8 cellular contexts compared by ENCODE assay signal in the genomic region with DNA sequence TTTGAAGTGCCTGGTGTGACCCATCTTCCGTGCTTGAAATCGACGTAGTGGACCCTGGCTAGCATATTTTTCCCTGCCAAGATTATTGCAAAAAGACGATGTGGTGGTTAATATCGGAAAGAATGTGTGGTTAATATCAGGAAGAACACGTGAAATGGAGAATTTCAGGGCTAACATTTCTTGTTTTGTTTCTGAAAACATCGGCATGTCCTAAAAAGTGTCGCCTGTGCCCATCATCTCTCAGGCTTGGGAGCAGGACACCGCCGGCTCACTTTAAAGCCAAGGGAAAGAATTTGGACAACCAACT. TPM values are rescaled to one million over a fixed set of nuclear protein-coding genes. Genes with fewer than 3 reads are reported as not detected.
A peak's percentile ranks its signal among the peaks of the same experiment; 100 is the strongest.
DNase-seq lines count a peak whose midpoint lies in the region; ATAC-seq, FAIRE-seq and TF ChIP-seq lines count a peak whose summit lies in the region.

No MANE protein-coding gene starts in this region.

- no peaks in the 10 kb centered on the region for H3K27me3 Mint-ChIP-seq in mesothelial cell of epicardium (ENCODE audit: low read depth)

- H3K4me1 ChIP-seq in heart left ventricle (peaks cover 4 to 31% (median 14%) of the 10 kb centered on the region in 12 donors), body of pancreas (peaks cover 30% of the 10 kb centered on the region), uterus (peaks cover 0 to 10% of the 10 kb centered on the region in 2 donors), small intestine (ENCODE audit: control insufficient read depth in 2 of 2, insufficient read depth in 1 of 2, low read depth in 1 of 2, low read length in 1 of 2) (peaks cover 3 to 5% of the 10 kb centered on the region in 2 donors)

- H3K9me3 ChIP-seq in heart left ventricle = no peaks in the 10 kb centered on the region
- H3K9me3 ChIP-seq in body of pancreas = no peaks in the 10 kb centered on the region
- H3K9me3 ChIP-seq in uterus = no peaks in the 10 kb centered on the region
- H3K9me3 ChIP-seq in small intestine (ENCODE audit: control insufficient read depth, low read depth) = no peaks in the 10 kb centered on the region

- peaks cover 0 to 5% (median 0%) of the 10 kb centered on the region in 9 donors for H3K36me3 ChIP-seq in heart left ventricle
- H3K36me3 ChIP-seq in body of pancreas (replicated peaks in 1 of 2; ENCODE audit: insufficient read depth in 1 of 2, low read depth in 2 of 2) = no peaks in the 10 kb centered on the region
- H3K36me3 ChIP-seq in uterus = no peaks in the 10 kb centered on the region
- H3K36me3 ChIP-seq in small intestine (ENCODE audit: control insufficient read depth in 2 of 2, insufficient read depth in 2 of 2, low read length in 2 of 2) = no peaks in the 10 kb centered on the region

- peaks cover 5% of the 10 kb centered on the region for H3K36me3 Mint-ChIP-seq in mesothelial cell of epicardium

- TF ChIP-seq POLR2A in heart left ventricle (IDR thresholded peaks at IDR 0.05) = no peak
- no peak for TF ChIP-seq POLR2A in body of pancreas (IDR thresholded peaks at IDR 0.05)
- TF ChIP-seq POLR2A in uterus (IDR thresholded peaks at IDR 0.05) = no peak

- H3K4me3 ChIP-seq in heart left ventricle (peak overlapping the region in 10 of 12 donors; percentile 60 to 92 (median 73)), body of pancreas (no peak overlapping the region), uterus (peak overlapping the region; percentile 49 to 66), small intestine (ENCODE audit: low read depth in 1 of 2, low read length in 2 of 2) (no peak overlapping the region)

- DNase-seq in heart left ventricle (no peak), cardiac septum (ENCODE audit: low spot score) (no peak), body of pancreas (no peak), mesothelial cell of epicardium (ENCODE audit: low spot score in 2 of 2, unreplicated experiment in 2 of 2) (no peak), uterus (no peak), islet precursor cell (no peak), small intestine (no peak)

- no peak for ATAC-seq in heart left ventricle
- ATAC-seq in body of pancreas = no peak
- no peak for ATAC-seq in GM21786 (IDR thresholded peaks at IDR 0.05; ENCODE audit: unreplicated experiment)

- H3K27ac Mint-ChIP-seq in mesothelial cell of epicardium = peak overlapping the region; percentile 89

- TF ChIP-seq CTCF in heart left ventricle (IDR thresholded peaks at IDR 0.05) (no peak), body of pancreas (IDR thresholded peaks at IDR 0.05) (no peak), mesothelial cell of epicardium (IDR thresholded peaks at IDR 0.05; ENCODE audit: unreplicated experiment) (no peak), uterus (IDR thresholded peaks at IDR 0.05) (no peak)

- H3K27me3 ChIP-seq in heart left ventricle = no peaks in the 10 kb centered on the region
- H3K27me3 ChIP-seq in body of pancreas = no peaks in the 10 kb centered on the region
- no peaks in the 10 kb centered on the region for H3K27me3 ChIP-seq in uterus
- H3K27me3 ChIP-seq in small intestine (ENCODE audit: control insufficient read depth in 2 of 2, insufficient read depth in 2 of 2, low read length in 2 of 2) = no peaks in the 10 kb centered on the region

- 7 to 12% (median 10%) methylated on average over 10 of the region's 10 CpGs for WGBS in heart left ventricle, 4 donors
- 1 to 2% methylated on average over 10 of the region's 10 CpGs for WGBS in body of pancreas, 2 donors
- 5 to 8% (median 6%) methylated on average over 10 of the region's 10 CpGs for WGBS in small intestine, 3 donors

- no peaks in the 10 kb centered on the region for H3K9me3 Mint-ChIP-seq in mesothelial cell of epicardium

- peak overlapping the region in 11 of 12 donors; percentile 91 to 98 (median 95) for H3K27ac ChIP-seq in heart left ventricle
- peak overlapping the region; percentile 94 to 100 (median 96) for H3K27ac ChIP-seq in body of pancreas
- peak overlapping the region in 1 of 2 donors; percentile 96 for H3K27ac ChIP-seq in uterus
- H3K27ac ChIP-seq in small intestine (ENCODE audit: low read depth in 1 of 2, low read length in 1 of 2) = peak overlapping the region in 1 of 2 donors; percentile 68

- peak overlapping the region; percentile 74 for H3K4me3 Mint-ChIP-seq in mesothelial cell of epicardium

- H3K4me1 Mint-ChIP-seq in mesothelial cell of epicardium = peaks cover 21% of the 10 kb centered on the region

- intact Hi-C loops in heart left ventricle (cut with DNase I) (loop anchor here in 4 of 10 donors (1.0 to 10.0 kb wide), 4 partner anchors 59 to 287 kb away; partner anchors contain the start of gene FASN (in 2 of the 4)), cardiac septum (cut with DNase I) (loop anchor here (5.0 kb wide), 1 partner anchor 59 kb away; the partner anchor contains the start of gene FASN), body of pancreas (cut with DNase I) (no loop called here), uterus (cut with DNase I; ENCODE audit: low total_unique reads) (no loop called here)

- FAIRE-seq in small intestine (lab: Jason Lieb, UNC) = no peak

RNA-seq across cellular contexts. Expression of gene DCXR, which starts 0.3 kb away (rescaled TPM):
- total RNA-seq in heart left ventricle = 100 to 1,000 TPM; 139 to 312 (median 185) TPM
- 100 to 1,000 TPM; 243 to 246 TPM for polyA plus RNA-seq in heart left ventricle
- 144 TPM for total RNA-seq in cardiac septum
- total RNA-seq in body of pancreas = 100 to 1,000 TPM in 1 of 2 donors, 10 to 100 TPM in 1; 82.2 to 205 TPM
- 73.5 to 80.2 TPM (median 77.6 TPM) in 3 replicates for total RNA-seq in mesothelial cell of epicardium
- 100 to 1,000 TPM in 1 of 4 donors, 10 to 100 TPM in 3; 23.8 to 125 (median 67.5) TPM for total RNA-seq in uterus
- 100 to 1,000 TPM; 103 to 147 (median 121) TPM for polyA plus RNA-seq in small intestine

RNA-seq across cellular contexts. Expression of gene RAC3, which starts 6.4 kb away (rescaled TPM):
- total RNA-seq in heart left ventricle (1 to 10 TPM in 7 of 9 donors, under 1 TPM in 2; 0.76 to 2.6 (median 1.5) TPM), cardiac septum (0.65 TPM), body of pancreas (1 to 10 TPM in 1 of 2 donors, not detected in 1; 3.1 TPM), mesothelial cell of epicardium (32.6 to 34.6 TPM (median 33.6 TPM) in 3 replicates), uterus (1 to 10 TPM in 1 of 4 donors, under 1 TPM in 1, not detected in 2; 0.91 to 8.4 TPM)
- polyA plus RNA-seq in heart left ventricle (1 to 10 TPM; 1.2 to 2.0 TPM), small intestine (10 to 100 TPM in 1 of 3 donors, 1 to 10 TPM in 1, under 1 TPM in 1; 0.81 to 11.2 (median 4.7) TPM)

RNA-seq across cellular contexts. Expression of gene RFNG, which starts 13.8 kb away (rescaled TPM):
- total RNA-seq in heart left ventricle (10 to 100 TPM; 16.4 to 30.6 (median 20.4) TPM), cardiac septum (21.0 TPM), body of pancreas (10 to 100 TPM; 37.9 to 43.1 TPM), mesothelial cell of epicardium (53.8 to 57.3 TPM (median 55.6 TPM) in 3 replicates), uterus (10 to 100 TPM; 11.8 to 33.7 (median 23.3) TPM)
- polyA plus RNA-seq in heart left ventricle (10 to 100 TPM; 24.0 to 25.8 TPM), small intestine (10 to 100 TPM; 35.4 to 43.8 (median 40.0) TPM)

RNA-seq across cellular contexts. Expression of gene GPS1, which starts 13.9 kb away (rescaled TPM):
- total RNA-seq in heart left ventricle = 100 to 1,000 TPM in 2 of 9 donors, 10 to 100 TPM in 7; 76.7 to 151 (median 81.8) TPM
- polyA plus RNA-seq in heart left ventricle = 10 to 100 TPM; 95.0 to 97.7 TPM
- 67.4 TPM for total RNA-seq in cardiac septum
- total RNA-seq in body of pancreas = 10 to 100 TPM; 63.0 to 86.4 TPM
- total RNA-seq in mesothelial cell of epicardium = 104 to 113 TPM (median 105 TPM) in 3 replicates
- total RNA-seq in uterus = 100 to 1,000 TPM in 1 of 4 donors, 10 to 100 TPM in 3; 76.0 to 326 (median 85.6) TPM
- 100 to 1,000 TPM in 2 of 3 donors, 10 to 100 TPM in 1; 80.4 to 161 (median 156) TPM for polyA plus RNA-seq in small intestine

RNA-seq across cellular contexts. Expression of gene LRRC45, which starts 14.7 kb away (rescaled TPM):
- total RNA-seq in heart left ventricle (1 to 10 TPM; 2.9 to 7.5 (median 5.6) TPM), cardiac septum (3.3 TPM), body of pancreas (10 to 100 TPM in 1 of 2 donors, 1 to 10 TPM in 1; 8.0 to 36.3 TPM), mesothelial cell of epicardium (16.9 to 18.5 TPM (median 17.9 TPM) in 3 replicates), uterus (10 to 100 TPM in 1 of 4 donors, 1 to 10 TPM in 2, under 1 TPM in 1; 0.29 to 14.2 (median 5.3) TPM)
- polyA plus RNA-seq in heart left ventricle (1 to 10 TPM; 5.1 to 8.6 TPM), small intestine (10 to 100 TPM; 10.8 to 26.7 (median 18.6) TPM)

Comparison
In these comparisons a context has a peak if more than half of its experiments do, and no peak if none do; other contexts are left out.
1. H3K4me3 ChIP-seq: peak in heart left ventricle (10 of 12) and uterus (2 of 2); none in body of pancreas (0 of 2) and small intestine (0 of 2).